15 cellular contexts compared by ENCODE assay signal in genomic region chr20:17884318-17885003, GRCh38.
"Had no signal": no experiment of that assay in that cellular context is flagged by ENCODE, and none has a peak within 500 bp of the region (broad histone marks: within the 10 kb centered on the region; RNA-seq: fewer than 3 reads in every experiment).

No MANE protein-coding gene starts in this region.

- DNase-seq: activated CD4-positive, alpha-beta T cell treated with anti-CD3 and anti-CD28 coated beads for 36 hours; activated CD4-positive, alpha-beta T cell treated with anti-CD3 and anti-CD28 coated beads, Interleukin-2, amount 50 U/mL, for 48 hours; activated naive CD4-positive, alpha-beta T cell treated with Interleukin-2 at 50 U/mL for 16 hours; activated T-cell treated with anti-CD3 and anti-CD28 coated beads for 4 hours; anterior cingulate cortex; brain microvascular endothelial cell; cerebellar nuclear complex; effector memory CD4-positive, alpha-beta T cell; esophagus squamous epithelium; mesendoderm; naive thymus-derived CD4-positive, alpha-beta T cell; posterior cingulate gyrus; stimulated activated naive CD4-positive, alpha-beta T cell had no signal

- H3K27me3 ChIP-seq: brain microvascular endothelial cell, esophagus squamous epithelium, tibial nerve had no signal

- H3K4me1 Mint-ChIP-seq: activated CD4-positive, alpha-beta T cell treated with anti-CD3 and anti-CD28 coated beads for 36 hours; naive thymus-derived CD4-positive, alpha-beta T cell had no signal

- H3K27ac Mint-ChIP-seq: activated CD4-positive, alpha-beta T cell treated with anti-CD3 and anti-CD28 coated beads for 36 hours; naive thymus-derived CD4-positive, alpha-beta T cell; WTC11 had no signal

- H3K27ac ChIP-seq: brain microvascular endothelial cell, esophagus squamous epithelium had no signal

- H3K4me3 Mint-ChIP-seq: activated CD4-positive, alpha-beta T cell treated with anti-CD3 and anti-CD28 coated beads for 36 hours; naive thymus-derived CD4-positive, alpha-beta T cell; WTC11 had no signal

- H3K36me3 ChIP-seq: brain microvascular endothelial cell, esophagus squamous epithelium, tibial nerve had no signal

- H3K4me3 ChIP-seq: esophagus squamous epithelium, tibial nerve had no signal

- ATAC-seq: activated CD4-positive, alpha-beta T cell treated with anti-CD3 and anti-CD28 coated beads for 36 hours; naive thymus-derived CD4-positive, alpha-beta T cell had no signal
